ENCODE assay signal across 8 cellular contexts in the genomic region with DNA sequence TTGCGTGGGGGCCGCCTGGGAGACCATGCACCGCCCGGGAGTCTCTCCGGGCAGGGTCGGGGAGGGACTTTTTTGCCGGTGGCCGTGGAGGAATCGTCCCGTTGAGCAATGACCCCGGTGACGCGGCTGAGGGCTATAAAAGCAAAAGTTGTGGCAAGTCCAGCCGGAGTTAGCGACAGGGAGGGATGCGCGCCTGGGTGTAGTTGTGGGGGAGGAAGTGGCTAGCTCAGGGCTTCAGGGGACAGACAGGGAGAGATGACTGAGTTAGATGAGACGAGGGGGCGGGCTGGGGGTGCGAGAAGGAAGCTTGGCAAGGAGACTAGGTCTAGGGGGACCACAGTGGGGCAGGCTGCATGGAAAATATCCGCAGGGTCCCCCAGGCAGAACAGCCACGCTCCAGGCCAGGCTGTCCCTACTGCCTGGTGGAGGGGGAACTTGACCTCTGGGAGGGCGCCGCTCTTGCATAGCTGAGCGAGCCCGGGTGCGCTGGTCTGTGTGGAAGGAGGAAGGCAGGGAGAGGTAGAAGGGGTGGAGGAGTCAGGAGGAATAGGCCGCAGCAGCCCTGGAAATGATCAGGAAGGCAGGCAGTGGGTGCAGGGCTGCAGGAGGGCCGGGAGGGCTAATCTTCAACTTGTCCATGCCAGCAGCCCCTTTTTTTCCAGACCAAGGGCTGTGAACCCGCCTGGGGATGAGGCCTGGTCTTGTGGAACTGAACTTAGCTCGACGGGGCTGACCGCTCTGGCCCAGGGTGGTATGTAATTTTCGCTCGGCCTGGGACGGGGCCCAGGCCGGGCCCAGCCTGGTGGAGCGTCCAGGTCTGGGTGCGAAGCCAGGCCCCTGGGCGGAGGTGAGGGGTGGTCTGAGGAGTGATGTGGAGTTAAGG. TPM values are rescaled to one million over a fixed set of nuclear protein-coding genes. Genes with fewer than 3 reads are reported as not detected.
DNase-seq lines count a peak whose midpoint lies in the region; ATAC-seq, FAIRE-seq and TF ChIP-seq lines count a peak whose summit lies in the region.

A gene (plus strand): TSS at position 166 of the 883 bp plus-strand sequence.

- H3K9me3 ChIP-seq in AG04450 (ENCODE audit: control insufficient read depth, insufficient read depth, low read length) (peaks cover 6% of the 10 kb centered on the region; the same call in 1 of the 2 replicates), liver (ENCODE audit: control insufficient read depth in 4 of 4, low read length in 3 of 4) (no peaks in the 10 kb centered on the region)

- TF ChIP-seq RAD21 in liver (IDR thresholded peaks at IDR 0.05): peak; percentile 44 to 55

- H3K9me3 Mint-ChIP-seq in dendritic cell treated with granulocyte-macrophage colony-stimulating factor and Interleukin-4, amounts not matched to agents 40 ng/mL and 50 ng/mL, for 4 days: no peaks in the 10 kb centered on the region

- peak within 1 kb of the TSS; percentile 96 for H3K4me3 Mint-ChIP-seq in dendritic cell treated with granulocyte-macrophage colony-stimulating factor and Interleukin-4, amounts not matched to agents 40 ng/mL and 50 ng/mL, for 4 days

- TF ChIP-seq CTCF in AG04450 (IDR thresholded peaks at IDR 0.05; ENCODE audit: low read depth, low read length) (no peak), liver (IDR thresholded peaks at IDR 0.05; ENCODE audit: low read depth, low read length, missing input control) (no peak)

- no peaks in the 10 kb centered on the region for H3K27me3 Mint-ChIP-seq in dendritic cell treated with granulocyte-macrophage colony-stimulating factor and Interleukin-4, amounts not matched to agents 40 ng/mL and 50 ng/mL, for 4 days

- peak within 1 kb of the TSS; percentile 100 for H3K27ac Mint-ChIP-seq in dendritic cell treated with granulocyte-macrophage colony-stimulating factor and Interleukin-4, amounts not matched to agents 40 ng/mL and 50 ng/mL, for 4 days

- ATAC-seq in HG03571 (IDR thresholded peaks at IDR 0.05; ENCODE audit: unreplicated experiment): no peak

- H3K9ac ChIP-seq in liver (ENCODE audit: low read depth in 1 of 2, low read length in 2 of 2): peak within 1 kb of the TSS; percentile 98 to 100

- peak within 1 kb of the TSS; percentile 100 for H3K27ac ChIP-seq in AG04450 (ENCODE audit: low read depth, low read length)
- H3K27ac ChIP-seq in liver (ENCODE audit: low read depth in 1 of 2, low read length in 2 of 2): peak within 1 kb of the TSS; percentile 99 to 100

- H3K4me3 ChIP-seq in AG04450 (ENCODE audit: low read depth, low read length) (peak within 1 kb of the TSS; percentile 97), liver (ENCODE audit: low read depth in 1 of 3, low read length in 3 of 3) (peak within 1 kb of the TSS; percentile 63 to 99 (median 73))

- TF ChIP-seq POLR2A in H54 (IDR thresholded peaks at IDR 0.05; ENCODE audit: low read depth, low read length): peak; percentile 100

- FAIRE-seq in H54 (lab: Jason Lieb, UNC): no peak

- H3K27me3 ChIP-seq in AG04450 (ENCODE audit: control insufficient read depth, insufficient read depth, low read length) (no peaks in the 10 kb centered on the region), liver (ENCODE audit: control insufficient read depth in 4 of 4, insufficient read depth in 4 of 4, low read length in 3 of 4) (no peaks in the 10 kb centered on the region)

- peaks cover 0 to 2% (median 0%) of the 10 kb centered on the region in 4 donors for H3K36me3 ChIP-seq in liver (ENCODE audit: control insufficient read depth in 4 of 4, insufficient read depth in 3 of 4, low read depth in 1 of 4, low read length in 3 of 4)

- WGBS in liver: under 1% methylated on average over 40 of the region's 40 CpGs

- peaks cover 59% of the 10 kb centered on the region for H3K4me1 Mint-ChIP-seq in dendritic cell treated with granulocyte-macrophage colony-stimulating factor and Interleukin-4, amounts not matched to agents 40 ng/mL and 50 ng/mL, for 4 days (ENCODE audit: low read depth)

- H3K4me1 ChIP-seq in liver (ENCODE audit: control insufficient read depth in 4 of 4, insufficient read depth in 4 of 4, low read length in 3 of 4): peaks cover 2 to 31% (median 7%) of the 10 kb centered on the region in 4 donors

- H3K36me3 Mint-ChIP-seq in dendritic cell treated with granulocyte-macrophage colony-stimulating factor and Interleukin-4, amounts not matched to agents 40 ng/mL and 50 ng/mL, for 4 days (ENCODE audit: low read depth): peaks cover 67% of the 10 kb centered on the region

- POLR2A ChIA-PET in AG04450 (lab: Yijun Ruan, JAX): interaction anchor here (0.5 to 17.0 kb wide), 40 partner anchors 6 to 436 kb away, joined by 3 to 999 read pairs (median 4); a partner anchor contains a TSS

- CTCF ChIA-PET in AG04450 (lab: Charles Lee): interaction anchor here (0.6 to 1.3 kb wide), 3 partner anchors 85 to 361 kb away, joined by 3 read pairs; no protein-coding TSS in a partner anchor

- DNase-seq in AG04450 (ENCODE audit: low read depth, low spot score): no peak
- no peak for DNase-seq in H54 (ENCODE audit: insufficient read length, low spot score)
- DNase-seq in NCI-H69 (lab: John Stamatoyannopoulos, UW): peak; percentile 83
- DNase-seq in activated CD4-positive, alpha-beta T cell treated with anti-CD3 and anti-CD28 coated beads, Interleukin-2, amount 50 U/mL, for 4 hours: peak; percentile 92 to 93
- peak; percentile 90 for DNase-seq in stimulated activated CD4-positive, alpha-beta T cell treated with anti-CD3 and anti-CD28 coated beads, Interleukin-4, amount 100 ng/mL, for 1 hour

- intact Hi-C loops in dendritic cell treated with granulocyte-macrophage colony-stimulating factor and Interleukin-4, amounts not matched to agents 40 ng/mL and 50 ng/mL, for 4 days (cut with micrococcal nuclease): no loop called here

TF ChIP-seq in liver, 16 proteins besides CTCF, POLR2A, EP300 and RAD21 (continues in another document):
- TF ChIP-seq, protein P1, sequence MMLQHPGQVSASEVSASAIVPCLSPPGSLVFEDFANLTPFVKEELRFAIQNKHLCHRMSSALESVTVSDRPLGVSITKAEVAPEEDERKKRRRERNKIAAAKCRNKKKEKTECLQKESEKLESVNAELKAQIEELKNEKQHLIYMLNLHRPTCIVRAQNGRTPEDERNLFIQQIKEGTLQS (IDR thresholded peaks at IDR 0.05): peak; percentile 65
- TF ChIP-seq, protein P2, sequence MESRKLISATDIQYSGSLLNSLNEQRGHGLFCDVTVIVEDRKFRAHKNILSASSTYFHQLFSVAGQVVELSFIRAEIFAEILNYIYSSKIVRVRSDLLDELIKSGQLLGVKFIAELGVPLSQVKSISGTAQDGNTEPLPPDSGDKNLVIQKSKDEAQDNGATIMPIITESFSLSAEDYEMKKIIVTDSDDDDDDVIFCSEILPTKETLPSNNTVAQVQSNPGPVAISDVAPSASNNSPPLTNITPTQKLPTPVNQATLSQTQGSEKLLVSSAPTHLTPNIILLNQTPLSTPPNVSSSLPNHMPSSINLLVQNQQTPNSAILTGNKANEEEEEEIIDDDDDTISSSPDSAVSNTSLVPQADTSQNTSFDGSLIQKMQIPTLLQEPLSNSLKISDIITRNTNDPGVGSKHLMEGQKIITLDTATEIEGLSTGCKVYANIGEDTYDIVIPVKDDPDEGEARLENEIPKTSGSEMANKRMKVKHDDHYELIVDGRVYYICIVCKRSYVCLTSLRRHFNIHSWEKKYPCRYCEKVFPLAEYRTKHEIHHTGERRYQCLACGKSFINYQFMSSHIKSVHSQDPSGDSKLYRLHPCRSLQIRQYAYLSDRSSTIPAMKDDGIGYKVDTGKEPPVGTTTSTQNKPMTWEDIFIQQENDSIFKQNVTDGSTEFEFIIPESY (IDR thresholded peaks at IDR 0.05): peak; percentile 83
- TF ChIP-seq FOXA1 (IDR thresholded peaks at IDR 0.05) (peak; percentile 58), YY1 (IDR thresholded peaks at IDR 0.05) (peak; percentile 61), EGR1 (IDR thresholded peaks at IDR 0.05; ENCODE audit: low read depth in 2 of 2) (peak in 1 of 2 donors; percentile 92), NR2F2 (IDR thresholded peaks at IDR 0.05) (peak; percentile 88), RXRA (IDR thresholded peaks at IDR 0.05) (peak; percentile 89 to 94), JUND (IDR thresholded peaks at IDR 0.05) (peak; percentile 41 to 56), FOXA2 (IDR thresholded peaks at IDR 0.05) (peak; percentile 29), HNF4A (conservative IDR thresholded peaks at IDR 0.05) (peak in 1 of 2 donors; percentile 44), TAF1 (conservative IDR thresholded peaks at IDR 0.05) (peak; percentile 100), HNF4G (IDR thresholded peaks at IDR 0.05) (no peak)
- TF ChIP-seq, protein P3, sequence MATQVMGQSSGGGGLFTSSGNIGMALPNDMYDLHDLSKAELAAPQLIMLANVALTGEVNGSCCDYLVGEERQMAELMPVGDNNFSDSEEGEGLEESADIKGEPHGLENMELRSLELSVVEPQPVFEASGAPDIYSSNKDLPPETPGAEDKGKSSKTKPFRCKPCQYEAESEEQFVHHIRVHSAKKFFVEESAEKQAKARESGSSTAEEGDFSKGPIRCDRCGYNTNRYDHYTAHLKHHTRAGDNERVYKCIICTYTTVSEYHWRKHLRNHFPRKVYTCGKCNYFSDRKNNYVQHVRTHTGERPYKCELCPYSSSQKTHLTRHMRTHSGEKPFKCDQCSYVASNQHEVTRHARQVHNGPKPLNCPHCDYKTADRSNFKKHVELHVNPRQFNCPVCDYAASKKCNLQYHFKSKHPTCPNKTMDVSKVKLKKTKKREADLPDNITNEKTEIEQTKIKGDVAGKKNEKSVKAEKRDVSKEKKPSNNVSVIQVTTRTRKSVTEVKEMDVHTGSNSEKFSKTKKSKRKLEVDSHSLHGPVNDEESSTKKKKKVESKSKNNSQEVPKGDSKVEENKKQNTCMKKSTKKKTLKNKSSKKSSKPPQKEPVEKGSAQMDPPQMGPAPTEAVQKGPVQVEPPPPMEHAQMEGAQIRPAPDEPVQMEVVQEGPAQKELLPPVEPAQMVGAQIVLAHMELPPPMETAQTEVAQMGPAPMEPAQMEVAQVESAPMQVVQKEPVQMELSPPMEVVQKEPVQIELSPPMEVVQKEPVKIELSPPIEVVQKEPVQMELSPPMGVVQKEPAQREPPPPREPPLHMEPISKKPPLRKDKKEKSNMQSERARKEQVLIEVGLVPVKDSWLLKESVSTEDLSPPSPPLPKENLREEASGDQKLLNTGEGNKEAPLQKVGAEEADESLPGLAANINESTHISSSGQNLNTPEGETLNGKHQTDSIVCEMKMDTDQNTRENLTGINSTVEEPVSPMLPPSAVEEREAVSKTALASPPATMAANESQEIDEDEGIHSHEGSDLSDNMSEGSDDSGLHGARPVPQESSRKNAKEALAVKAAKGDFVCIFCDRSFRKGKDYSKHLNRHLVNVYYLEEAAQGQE (IDR thresholded peaks at IDR 0.05): peak; percentile 95
- TF ChIP-seq, protein P4, sequence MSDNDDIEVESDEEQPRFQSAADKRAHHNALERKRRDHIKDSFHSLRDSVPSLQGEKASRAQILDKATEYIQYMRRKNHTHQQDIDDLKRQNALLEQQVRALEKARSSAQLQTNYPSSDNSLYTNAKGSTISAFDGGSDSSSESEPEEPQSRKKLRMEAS (IDR thresholded peaks at IDR 0.05): peak; percentile 74

RNA-seq across cellular contexts. Expression of the gene that starts here (rescaled TPM):
- polyA plus RNA-seq in AG04450 (2011; rRNA removed) (72.3 and 83.3 TPM in 2 replicates), liver (100 to 1,000 TPM in 1 of 2 donors, 10 to 100 TPM in 1; 50.2 to 111 TPM)
- polyA minus RNA-seq in AG04450 (2011; rRNA and poly(A)+ RNA removed): 202 and 210 TPM in 2 replicates
- 1,000 to 10,000 TPM in 1 of 2 donors, 10 to 100 TPM in 1; 29.6 to 1,968 TPM for total RNA-seq in liver

Comparison
In these comparisons a context has a peak if more than half of its experiments do, and no peak if none do; other contexts are left out.
1. DNase-seq: peak in NCI-H69 (single experiment), activated CD4-positive, alpha-beta T cell treated with anti-CD3 and anti-CD28 coated beads, Interleukin-2, amount 50 U/mL, for 4 hours (2 of 2) and stimulated activated CD4-positive, alpha-beta T cell treated with anti-CD3 and anti-CD28 coated beads, Interleukin-4, amount 100 ng/mL, for 1 hour (single experiment); none in AG04450 (single experiment) and H54 (single experiment).